8 cellular contexts compared by ENCODE assay signal in the genomic region with DNA sequence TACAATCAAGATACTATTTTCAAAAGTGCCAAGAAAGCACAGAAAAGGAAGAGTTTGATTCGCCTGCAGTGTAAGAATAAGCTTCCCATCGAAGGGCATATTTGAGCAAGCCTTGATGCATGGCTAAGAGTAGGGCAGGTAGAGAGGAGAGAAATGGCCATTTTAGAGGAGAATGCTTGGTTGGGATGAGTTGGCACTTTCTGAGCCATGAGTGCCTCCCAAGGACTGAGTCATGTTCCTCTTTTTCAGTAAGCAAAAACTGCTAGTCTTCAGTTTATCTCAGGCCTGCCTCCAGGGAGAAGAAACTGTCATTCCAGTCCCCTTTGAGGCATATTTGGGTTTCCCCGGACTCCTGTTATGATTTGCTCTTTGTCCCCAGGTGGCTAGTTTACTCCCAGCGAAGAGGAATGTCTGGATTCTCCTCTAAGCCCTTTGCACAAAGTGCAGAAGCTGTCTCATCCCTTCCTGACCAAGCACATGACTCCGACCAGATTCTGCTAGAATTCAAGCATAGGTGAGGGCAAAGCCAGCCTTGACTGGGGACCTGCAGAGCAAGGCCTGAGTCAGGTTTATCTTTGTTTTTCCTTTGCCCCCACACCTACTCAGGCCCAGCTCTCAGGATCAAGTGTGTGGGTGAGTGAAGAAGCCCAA.
A peak's percentile ranks its signal among the peaks of the same experiment; 100 is the strongest.
DNase-seq lines count a peak whose midpoint lies in the region; ATAC-seq, FAIRE-seq and TF ChIP-seq lines count a peak whose summit lies in the region.

No MANE protein-coding gene starts in this region.

- intact Hi-C loops in kidney (cut with DNase I): no loop called here

- no peaks in the 10 kb centered on the region for H3K9me3 ChIP-seq in kidney (ENCODE audit: control insufficient read depth in 1 of 2, low read length in 2 of 2)

- no peaks in the 10 kb centered on the region for H3K36me3 ChIP-seq in kidney (ENCODE audit: control insufficient read depth in 1 of 2, insufficient read depth in 2 of 2, low read length in 2 of 2)

- H3K4me3 ChIP-seq in kidney (ENCODE audit: low read length in 2 of 2): no peak overlapping the region

- FAIRE-seq in kidney (lab: Jason Lieb, UNC): no peak

- DNase-seq in GM03348 (ENCODE audit: low spot score) (peak; percentile 70), RPMI7951 (ENCODE audit: low read depth) (peak; percentile 84), kidney (no peak), putamen (ENCODE audit: low spot score) (no peak), NCI-H1417 (lab: John Stamatoyannopoulos, UW) (no peak)
- DNase-seq in activated CD8-positive, alpha-beta memory T cell treated with anti-CD3 and anti-CD28 coated beads, Interleukin-2, amount 50 U/mL, for 4 hours: no peak

- peaks cover 0 to 9% of the 10 kb centered on the region in 2 donors for H3K4me1 ChIP-seq in kidney (ENCODE audit: control insufficient read depth in 1 of 2, insufficient read depth in 1 of 2, low read depth in 1 of 2, low read length in 2 of 2)

- TF ChIP-seq POLR2A in GM18505 (IDR thresholded peaks at IDR 0.05; ENCODE audit: borderline replicate concordance, extremely low read depth, insufficient read depth, insufficient read length): no peak

- ATAC-seq in HG02852 (IDR thresholded peaks at IDR 0.05; ENCODE audit: unreplicated experiment): peak; percentile 78
- no peak for ATAC-seq in GM18505 (IDR thresholded peaks at IDR 0.05; ENCODE audit: unreplicated experiment)

- H3K9ac ChIP-seq in kidney (ENCODE audit: low read length in 2 of 2): no peak overlapping the region

- H3K27ac ChIP-seq in kidney (ENCODE audit: low read depth in 2 of 2, low read length in 2 of 2): peak overlapping the region; percentile 51 to 78

- no peak for TF ChIP-seq CTCF in kidney (IDR thresholded peaks at IDR 0.05; ENCODE audit: borderline replicate concordance, extremely low read depth, insufficient read depth)

Comparison
In these comparisons a context has a peak if more than half of its experiments do, and no peak if none do; other contexts are left out.
1. DNase-seq: peak in GM03348 (single experiment) and RPMI7951 (single experiment); none in kidney (single experiment), activated CD8-positive, alpha-beta memory T cell treated with anti-CD3 and anti-CD28 coated beads, Interleukin-2, amount 50 U/mL, for 4 hours (single experiment), putamen (single experiment) and NCI-H1417 (0 of 3).